In genomic region chr11:75140269-75141138, GRCh38 we compare ENCODE assay signal across 8 cellular contexts. TPM values are rescaled to one million over a fixed set of nuclear protein-coding genes. Genes with fewer than 3 reads are reported as not detected.
DNase-seq lines count a peak whose midpoint lies in the region; ATAC-seq and TF ChIP-seq lines count a peak whose summit lies in the region.

No MANE protein-coding gene starts in this region.

- no peak overlapping the region for H3K4me3 ChIP-seq in lower lobe of right lung

- peak; percentile 32 for ATAC-seq in activated CD4-positive, alpha-beta T cell treated with anti-CD3 and anti-CD28 coated beads for 36 hours
- peak; percentile 67 to 77 for ATAC-seq in lower lobe of right lung

- no peaks in the 10 kb centered on the region for H3K36me3 Mint-ChIP-seq in activated CD4-positive, alpha-beta T cell treated with anti-CD3 and anti-CD28 coated beads for 36 hours (ENCODE audit: low read depth)
- H3K36me3 Mint-ChIP-seq in chondrocyte (ENCODE audit: low read depth) = peaks cover 4% of the 10 kb centered on the region

- intact Hi-C loops in activated CD4-positive, alpha-beta T cell treated with anti-CD3 and anti-CD28 coated beads for 36 hours (cut with DNase I, micrococcal nuclease) = loop anchor here (1.0 to 5.0 kb wide), 7 partner anchors 65 to 247 kb away; partner anchors contain the start of genes SPCS2 (in 1 of the 2) and XRRA1 (in 1 of the 2)
- intact Hi-C loops in lower lobe of right lung (cut with DNase I) = loop anchor here (10.0 kb wide), 1 partner anchor 64 kb away; no protein-coding TSS in a partner anchor

- H3K27ac Mint-ChIP-seq in activated CD4-positive, alpha-beta T cell treated with anti-CD3 and anti-CD28 coated beads for 36 hours = no peak overlapping the region
- H3K27ac Mint-ChIP-seq in chondrocyte (ENCODE audit: unreplicated experiment) = no peak overlapping the region

- H3K9me3 ChIP-seq in lower lobe of right lung = no peaks in the 10 kb centered on the region

- H3K4me1 ChIP-seq in lower lobe of right lung = peaks cover 35% of the 10 kb centered on the region

- H3K4me3 Mint-ChIP-seq in activated CD4-positive, alpha-beta T cell treated with anti-CD3 and anti-CD28 coated beads for 36 hours = no peak overlapping the region
- H3K4me3 Mint-ChIP-seq in chondrocyte (ENCODE audit: unreplicated experiment) = no peak overlapping the region

- TF ChIP-seq CTCF in chondrocyte (IDR thresholded peaks at IDR 0.05) (peak; percentile 92), lower lobe of right lung (IDR thresholded peaks at IDR 0.05) (peak; percentile 97)

- H3K27me3 Mint-ChIP-seq in activated CD4-positive, alpha-beta T cell treated with anti-CD3 and anti-CD28 coated beads for 36 hours = peaks cover 2% of the 10 kb centered on the region
- H3K27me3 Mint-ChIP-seq in chondrocyte (ENCODE audit: low read depth) = peaks cover 22% of the 10 kb centered on the region

- DNase-seq in NCI-H1694 (lab: John Stamatoyannopoulos, UW) (peak; percentile 11), NCI-H1694 treated with DMSO at 0.1 percent for 48 hours (lab: John Stamatoyannopoulos, UW) (no peak), KG1 (lab: John Stamatoyannopoulos, UW) (peak; percentile 40), chondrocyte (ENCODE audit: low spot score) (no peak), lower lobe of right lung (peak; percentile 78), T1000 (lab: John Stamatoyannopoulos, UW) (no peak)
- peak; percentile 88 for DNase-seq in activated CD4-positive, alpha-beta T cell treated with anti-CD3 and anti-CD28 coated beads for 36 hours
- DNase-seq in stimulated activated CD8-positive, alpha-beta memory T cell treated with anti-CD3 and anti-CD28 coated beads, Interleukin-15, amount 100 ng/mL, for 1 hour (ENCODE audit: low read depth) = peak; percentile 64

- no peaks in the 10 kb centered on the region for H3K9me3 Mint-ChIP-seq in activated CD4-positive, alpha-beta T cell treated with anti-CD3 and anti-CD28 coated beads for 36 hours (ENCODE audit: low read depth)
- no peaks in the 10 kb centered on the region for H3K9me3 Mint-ChIP-seq in chondrocyte (ENCODE audit: low read depth)

- CTCF ChIA-PET in activated CD4-positive, alpha-beta T cell treated with anti-CD3 and anti-CD28 coated beads for 36 hours (lab: Charles Lee) = interaction anchor here (0.6 to 11.8 kb wide), 54 partner anchors 9 to 1103 kb away, joined by 3 to 458 read pairs (median 4); partner anchors contain the start of genes NEU3, SLCO2B1, SPCS2 and TPBGL

- POLR2A ChIA-PET in activated CD4-positive, alpha-beta T cell treated with anti-CD3 and anti-CD28 coated beads for 36 hours (lab: Charles Lee) = interaction anchor here (1.1 kb wide), 1 partner anchor 108 kb away, joined by 6 read pairs; no protein-coding TSS in a partner anchor

- no peak overlapping the region for H3K27ac ChIP-seq in lower lobe of right lung

- H3K27me3 ChIP-seq in lower lobe of right lung (ENCODE audit: low read depth) = no peaks in the 10 kb centered on the region

- no peaks in the 10 kb centered on the region for H3K36me3 ChIP-seq in lower lobe of right lung

- H3K4me1 Mint-ChIP-seq in activated CD4-positive, alpha-beta T cell treated with anti-CD3 and anti-CD28 coated beads for 36 hours = peaks cover 30% of the 10 kb centered on the region
- peaks cover 16% of the 10 kb centered on the region for H3K4me1 Mint-ChIP-seq in chondrocyte (ENCODE audit: low read depth)

RNA-seq across cellular contexts. Expression of gene SLCO2B1, which starts 10.4 kb away (rescaled TPM):
- not detected for total RNA-seq in activated CD4-positive, alpha-beta T cell treated with anti-CD3 and anti-CD28 coated beads for 36 hours
- 6.0 to 19.5 TPM (median 19.2 TPM) in 3 replicates for total RNA-seq in chondrocyte
- 332 TPM for total RNA-seq in lower lobe of right lung

RNA-seq across cellular contexts. Expression of gene OR2AT4, which starts 43.8 kb away (rescaled TPM):
- not detected for total RNA-seq in activated CD4-positive, alpha-beta T cell treated with anti-CD3 and anti-CD28 coated beads for 36 hours
- total RNA-seq in chondrocyte (not detected in 3 replicates), lower lobe of right lung (not detected)

Comparison
In these comparisons a context has a peak if more than half of its experiments do, and no peak if none do; other contexts are left out.
1. DNase-seq: peak in NCI-H1694 (single experiment), KG1 (single experiment), activated CD4-positive, alpha-beta T cell treated with anti-CD3 and anti-CD28 coated beads for 36 hours (single experiment), lower lobe of right lung (single experiment) and stimulated activated CD8-positive, alpha-beta memory T cell treated with anti-CD3 and anti-CD28 coated beads, Interleukin-15, amount 100 ng/mL, for 1 hour (single experiment); none in NCI-H1694 treated with DMSO at 0.1 percent for 48 hours (single experiment), chondrocyte (single experiment) and T1000 (single experiment).